Comparison of ENCODE assay signal across 17 cellular contexts in genomic region chr6:109358204-109358603, GRCh38. TPM values are rescaled to one million over a fixed set of nuclear protein-coding genes. Genes with fewer than 3 reads are reported as not detected.
DNase-seq lines count a peak whose midpoint lies in the region; ATAC-seq and TF ChIP-seq lines count a peak whose summit lies in the region.
"Had no signal": no experiment of that assay in that cellular context is flagged by ENCODE, and none has a peak within 500 bp of the region (broad histone marks: within the 10 kb centered on the region; RNA-seq: fewer than 3 reads in every experiment).

No MANE protein-coding gene starts in this region.

- H3K27ac Mint-ChIP-seq in activated T-helper 1 cell treated with anti-CD3 and anti-CD28 coated beads, Interleukin-12 subunit alpha, Interleukin-12 subunit beta, Interleukin-2, Interleukin-4 antibody, amounts not matched to agents 30 ng/mL and 10 ng/mL and 1 ng/mL, durations not matched to agents 14 hours and 24 hours and 36 hours, result peak overlapping the region; percentile 24
- no peak overlapping the region for H3K27ac Mint-ChIP-seq in stimulated activated naive B cell treated with anti-CD40 and anti-IgM and Interleukin-4, amounts not matched to agents 10 μg/mL and 1 μg/mL and 100 μg/mL, for 72 hours
- H3K27ac Mint-ChIP-seq in endodermal cell, result no peak overlapping the region
- H3K27ac Mint-ChIP-seq in stimulated activated naive CD8-positive, alpha-beta T cell treated with anti-CD3 and anti-CD28 coated beads, Interleukin-15, amount 100 ng/mL, for 72 hours, result no peak overlapping the region
- H3K27ac Mint-ChIP-seq: CD4-positive, alpha-beta memory T cell; H9 had no signal

- H3K4me1 ChIP-seq in endodermal cell (ENCODE audit: control insufficient read depth, insufficient read depth, low read length), result no peaks in the 10 kb centered on the region
- H3K4me1 ChIP-seq: A549 had no signal

- H3K27me3 ChIP-seq in endodermal cell (ENCODE audit: control insufficient read depth, insufficient read depth, low read length, poor library complexity, severe bottlenecking), result no peaks in the 10 kb centered on the region

- intact Hi-C loops in activated T-helper 1 cell treated with anti-CD3 and anti-CD28 coated beads, Interleukin-12 subunit alpha, Interleukin-12 subunit beta, Interleukin-2, Interleukin-4 antibody, amounts not matched to agents 30 ng/mL and 10 ng/mL and 1 ng/mL, durations not matched to agents 14 hours and 24 hours and 36 hours (cut with micrococcal nuclease), result no loop called here

- H3K36me3 Mint-ChIP-seq in activated T-helper 1 cell treated with anti-CD3 and anti-CD28 coated beads, Interleukin-12 subunit alpha, Interleukin-12 subunit beta, Interleukin-2, Interleukin-4 antibody, amounts not matched to agents 30 ng/mL and 10 ng/mL and 1 ng/mL, durations not matched to agents 14 hours and 24 hours and 36 hours (ENCODE audit: low read depth), result peaks cover 63% of the 10 kb centered on the region
- H3K36me3 Mint-ChIP-seq in stimulated activated naive B cell treated with anti-CD40 and anti-IgM and Interleukin-4, amounts not matched to agents 10 μg/mL and 1 μg/mL and 100 μg/mL, for 72 hours, result peaks cover 62 to 74% of the 10 kb centered on the region in 2 donors
- H3K36me3 Mint-ChIP-seq in endodermal cell (ENCODE audit: low read depth), result peaks cover 90% of the 10 kb centered on the region

- H3K9me3 Mint-ChIP-seq in activated T-helper 1 cell treated with anti-CD3 and anti-CD28 coated beads, Interleukin-12 subunit alpha, Interleukin-12 subunit beta, Interleukin-2, Interleukin-4 antibody, amounts not matched to agents 30 ng/mL and 10 ng/mL and 1 ng/mL, durations not matched to agents 14 hours and 24 hours and 36 hours, result peaks cover 7% of the 10 kb centered on the region
- H3K9me3 Mint-ChIP-seq in stimulated activated naive B cell treated with anti-CD40 and anti-IgM and Interleukin-4, amounts not matched to agents 10 μg/mL and 1 μg/mL and 100 μg/mL, for 72 hours, result peaks cover 0 to 3% of the 10 kb centered on the region in 2 donors
- H3K9me3 Mint-ChIP-seq in endodermal cell, result peaks cover 21% of the 10 kb centered on the region
- no peaks in the 10 kb centered on the region for H3K9me3 Mint-ChIP-seq in stimulated activated naive CD8-positive, alpha-beta T cell treated with anti-CD3 and anti-CD28 coated beads, Interleukin-15, amount 100 ng/mL, for 72 hours

- peak; percentile 43 for ATAC-seq in GM21786 (IDR thresholded peaks at IDR 0.05; ENCODE audit: unreplicated experiment)
- peak; percentile 65 to 73 for ATAC-seq in stimulated activated naive B cell treated with anti-CD40 and anti-IgM and Interleukin-4, amounts not matched to agents 10 μg/mL and 1 μg/mL and 100 μg/mL, for 72 hours (replicated peaks)
- ATAC-seq in stimulated activated naive CD8-positive, alpha-beta T cell treated with anti-CD3 and anti-CD28 coated beads, Interleukin-15, amount 100 ng/mL, for 72 hours, result no peak
- ATAC-seq: A549 had no signal

- H3K4me1 Mint-ChIP-seq in activated T-helper 1 cell treated with anti-CD3 and anti-CD28 coated beads, Interleukin-12 subunit alpha, Interleukin-12 subunit beta, Interleukin-2, Interleukin-4 antibody, amounts not matched to agents 30 ng/mL and 10 ng/mL and 1 ng/mL, durations not matched to agents 14 hours and 24 hours and 36 hours (ENCODE audit: low read depth), result peaks cover 19% of the 10 kb centered on the region
- H3K4me1 Mint-ChIP-seq in stimulated activated naive B cell treated with anti-CD40 and anti-IgM and Interleukin-4, amounts not matched to agents 10 μg/mL and 1 μg/mL and 100 μg/mL, for 72 hours, result peaks cover 14 to 36% of the 10 kb centered on the region in 2 donors
- no peaks in the 10 kb centered on the region for H3K4me1 Mint-ChIP-seq in endodermal cell
- H3K4me1 Mint-ChIP-seq in stimulated activated naive CD8-positive, alpha-beta T cell treated with anti-CD3 and anti-CD28 coated beads, Interleukin-15, amount 100 ng/mL, for 72 hours, result peaks cover 9% of the 10 kb centered on the region

- no peak overlapping the region for H3K27ac ChIP-seq in endodermal cell (ENCODE audit: low read depth, low read length)
- H3K27ac ChIP-seq: 22Rv1, A549, C4-2B had no signal

- no peaks in the 10 kb centered on the region for H3K27me3 Mint-ChIP-seq in activated T-helper 1 cell treated with anti-CD3 and anti-CD28 coated beads, Interleukin-12 subunit alpha, Interleukin-12 subunit beta, Interleukin-2, Interleukin-4 antibody, amounts not matched to agents 30 ng/mL and 10 ng/mL and 1 ng/mL, durations not matched to agents 14 hours and 24 hours and 36 hours (ENCODE audit: insufficient read depth)
- H3K27me3 Mint-ChIP-seq in stimulated activated naive B cell treated with anti-CD40 and anti-IgM and Interleukin-4, amounts not matched to agents 10 μg/mL and 1 μg/mL and 100 μg/mL, for 72 hours, result no peaks in the 10 kb centered on the region
- H3K27me3 Mint-ChIP-seq in endodermal cell (ENCODE audit: insufficient read depth), result no peaks in the 10 kb centered on the region
- no peaks in the 10 kb centered on the region for H3K27me3 Mint-ChIP-seq in stimulated activated naive CD8-positive, alpha-beta T cell treated with anti-CD3 and anti-CD28 coated beads, Interleukin-15, amount 100 ng/mL, for 72 hours
- H3K27me3 Mint-ChIP-seq: CD4-positive, alpha-beta memory T cell had no signal

- H3K9me3 ChIP-seq in endodermal cell (ENCODE audit: control insufficient read depth, low read length), result peaks cover 21% of the 10 kb centered on the region

- peaks cover 53% of the 10 kb centered on the region for H3K36me3 ChIP-seq in endodermal cell (ENCODE audit: control insufficient read depth, insufficient read depth, low read length)

- TF ChIP-seq CTCF in endodermal cell (conservative IDR thresholded peaks at IDR 0.05), result no peak

- no peak overlapping the region for H3K9ac ChIP-seq in endodermal cell (ENCODE audit: extremely low read depth, low read length, poor library complexity, severe bottlenecking)

- peak; percentile 9 for DNase-seq in NCI-H2171 treated with DMSO at 0.1 percent for 48 hours (lab: John Stamatoyannopoulos, UW)
- DNase-seq in NCI-H2171 (lab: John Stamatoyannopoulos, UW), result no peak
- no peak for DNase-seq in activated T-helper 1 cell treated with anti-CD3 and anti-CD28 coated beads, Interleukin-12 subunit alpha, Interleukin-12 subunit beta, Interleukin-2, Interleukin-4 antibody, amounts not matched to agents 30 ng/mL and 10 ng/mL and 1 ng/mL, durations not matched to agents 14 hours and 24 hours and 36 hours (ENCODE audit: low spot score)
- no peak for DNase-seq in stimulated activated naive B cell treated with anti-CD40 and anti-IgM and Interleukin-4, amounts not matched to agents 10 μg/mL and 1 μg/mL and 100 μg/mL, for 72 hours
- DNase-seq in endodermal cell, result no peak
- DNase-seq in stimulated activated naive CD8-positive, alpha-beta T cell treated with anti-CD3 and anti-CD28 coated beads, Interleukin-15, amount 100 ng/mL, for 72 hours, result no peak
- DNase-seq: AML-193; CD4-positive, alpha-beta memory T cell; DMS 273 treated with DMSO at 0.1 percent for 48 hours; DMS53; DND-41; EL; H9 had no signal

- H3K4me3 ChIP-seq in endodermal cell (ENCODE audit: low read length), result no peak overlapping the region
- H3K4me3 ChIP-seq: A549 had no signal

- H3K4me3 Mint-ChIP-seq in activated T-helper 1 cell treated with anti-CD3 and anti-CD28 coated beads, Interleukin-12 subunit alpha, Interleukin-12 subunit beta, Interleukin-2, Interleukin-4 antibody, amounts not matched to agents 30 ng/mL and 10 ng/mL and 1 ng/mL, durations not matched to agents 14 hours and 24 hours and 36 hours, result no peak overlapping the region
- H3K4me3 Mint-ChIP-seq in stimulated activated naive B cell treated with anti-CD40 and anti-IgM and Interleukin-4, amounts not matched to agents 10 μg/mL and 1 μg/mL and 100 μg/mL, for 72 hours, result no peak overlapping the region
- no peak overlapping the region for H3K4me3 Mint-ChIP-seq in endodermal cell
- no peak overlapping the region for H3K4me3 Mint-ChIP-seq in stimulated activated naive CD8-positive, alpha-beta T cell treated with anti-CD3 and anti-CD28 coated beads, Interleukin-15, amount 100 ng/mL, for 72 hours
- H3K4me3 Mint-ChIP-seq: CD4-positive, alpha-beta memory T cell; H9 had no signal

RNA-seq across cellular contexts. Expression of gene CD164, which starts 24.1 kb away (rescaled TPM):
- total RNA-seq in activated T-helper 1 cell treated with anti-CD3 and anti-CD28 coated beads, Interleukin-12 subunit alpha, Interleukin-12 subunit beta, Interleukin-2, Interleukin-4 antibody, amounts not matched to agents 30 ng/mL and 10 ng/mL and 1 ng/mL, durations not matched to agents 14 hours and 24 hours and 36 hours, result 249 and 251 TPM in 2 replicates
- total RNA-seq in endodermal cell, result 100 to 1,000 TPM; 120 to 126 TPM
- polyA plus RNA-seq in endodermal cell (2013, experiment 1 of 2), result 74.8 TPM
- polyA plus RNA-seq in endodermal cell (2013, experiment 2 of 2), result 74.6 TPM
